In genomic region chr16:66462912-66463311, GRCh38 we compare ENCODE assay signal across 22 cellular contexts. TPM values are rescaled to one million over a fixed set of nuclear protein-coding genes. Genes with fewer than 3 reads are reported as not detected.
"Had no signal": no experiment of that assay in that cellular context is flagged by ENCODE, and none has a peak within 500 bp of the region (broad histone marks: within the 10 kb centered on the region; RNA-seq: fewer than 3 reads in every experiment).

No MANE protein-coding gene starts in this region.

- H3K9me3 ChIP-seq: gastrocnemius medialis, pancreas, psoas muscle, suprapubic skin, uterus had no signal

- DNase-seq: activated T-cell treated with anti-CD3 and anti-CD28 coated beads, Interleukin-2, amount 50 U/mL, for 24 hours; aorta; cortex of kidney; gastrocnemius medialis; hippocampal formation; left ventricle myocardium superior; mammary epithelial cell; midbrain; natural killer cell; pancreas; psoas muscle; right cardiac atrium; stimulated activated CD4-positive, alpha-beta T cell treated with anti-CD3 and anti-CD28 coated beads, Interleukin-1b, Interleukin-23, amount 100 ng/mL, for 48 hours; stomach; uterus had no signal

- H3K27me3 ChIP-seq: uterus had no signal

- H3K4me1 ChIP-seq: gastrocnemius medialis, pancreas, psoas muscle, stomach, suprapubic skin, tibial nerve, uterus had no signal

- H3K4me3 Mint-ChIP-seq: activated T-cell treated with anti-CD3 and anti-CD28 coated beads, Interleukin-2, amount 50 U/mL, for 24 hours; activated T-helper 17 cell treated with anti-CD3 and anti-CD28 coated beads, Interleukin-2, amount 50 U/mL, for 72 hours; natural killer cell; stimulated activated memory B cell treated with anti-CD40 and anti-IgM and Interleukin-4, amounts not matched to agents 10 μg/mL and 1 μg/mL and 100 μg/mL, for 72 hours had no signal

- H3K27ac Mint-ChIP-seq: activated naive CD4-positive, alpha-beta T cell treated with anti-CD3 and anti-CD28 coated beads, Interleukin-2, amount 50 U/mL, for 72 hours; activated T-cell treated with anti-CD3 and anti-CD28 coated beads, Interleukin-2, amount 50 U/mL, for 24 hours; activated T-helper 17 cell treated with anti-CD3 and anti-CD28 coated beads, Interleukin-2, amount 50 U/mL, for 72 hours; natural killer cell; stimulated activated memory B cell treated with anti-CD40 and anti-IgM and Interleukin-4, amounts not matched to agents 10 μg/mL and 1 μg/mL and 100 μg/mL, for 72 hours had no signal

- H3K9me3 Mint-ChIP-seq: activated naive CD4-positive, alpha-beta T cell treated with anti-CD3 and anti-CD28 coated beads, Interleukin-2, amount 50 U/mL, for 72 hours; activated T-cell treated with anti-CD3 and anti-CD28 coated beads, Interleukin-2, amount 50 U/mL, for 24 hours; activated T-helper 17 cell treated with anti-CD3 and anti-CD28 coated beads, Interleukin-2, amount 50 U/mL, for 72 hours had no signal

- H3K27ac ChIP-seq: gastrocnemius medialis, pancreas, psoas muscle, stomach, suprapubic skin, tibial nerve, uterus had no signal

- H3K36me3 Mint-ChIP-seq: activated naive CD4-positive, alpha-beta T cell treated with anti-CD3 and anti-CD28 coated beads, Interleukin-2, amount 50 U/mL, for 72 hours; natural killer cell; stimulated activated memory B cell treated with anti-CD40 and anti-IgM and Interleukin-4, amounts not matched to agents 10 μg/mL and 1 μg/mL and 100 μg/mL, for 72 hours had no signal

- ATAC-seq: activated naive CD4-positive, alpha-beta T cell treated with anti-CD3 and anti-CD28 coated beads, Interleukin-2, amount 50 U/mL, for 72 hours; activated T-helper 17 cell treated with anti-CD3 and anti-CD28 coated beads, Interleukin-2, amount 50 U/mL, for 72 hours; gastrocnemius medialis; left ventricle myocardium superior; natural killer cell; pancreas; psoas muscle; right cardiac atrium; stimulated activated memory B cell treated with anti-CD40 and anti-IgM and Interleukin-4, amounts not matched to agents 10 μg/mL and 1 μg/mL and 100 μg/mL, for 72 hours had no signal

- H3K4me1 Mint-ChIP-seq: activated T-helper 17 cell treated with anti-CD3 and anti-CD28 coated beads, Interleukin-2, amount 50 U/mL, for 72 hours; natural killer cell; stimulated activated memory B cell treated with anti-CD40 and anti-IgM and Interleukin-4, amounts not matched to agents 10 μg/mL and 1 μg/mL and 100 μg/mL, for 72 hours had no signal

- H3K4me3 ChIP-seq: gastrocnemius medialis, pancreas, psoas muscle, stomach, suprapubic skin, tibial nerve, uterus had no signal

- H3K36me3 ChIP-seq: gastrocnemius medialis, pancreas, stomach, suprapubic skin, tibial nerve, uterus had no signal

RNA-seq across cellular contexts. Expression of gene BEAN1, which starts 35.8 kb away (rescaled TPM):
- total RNA-seq: activated naive CD4-positive, alpha-beta T cell treated with anti-CD3 and anti-CD28 coated beads, Interleukin-2, amount 50 U/mL, for 72 hours; activated T-helper 17 cell treated with anti-CD3 and anti-CD28 coated beads, Interleukin-2, amount 50 U/mL, for 72 hours; bronchial epithelial cell; gastrocnemius medialis; natural killer cell; psoas muscle; skeletal muscle tissue had no signal
